In the genomic region with DNA sequence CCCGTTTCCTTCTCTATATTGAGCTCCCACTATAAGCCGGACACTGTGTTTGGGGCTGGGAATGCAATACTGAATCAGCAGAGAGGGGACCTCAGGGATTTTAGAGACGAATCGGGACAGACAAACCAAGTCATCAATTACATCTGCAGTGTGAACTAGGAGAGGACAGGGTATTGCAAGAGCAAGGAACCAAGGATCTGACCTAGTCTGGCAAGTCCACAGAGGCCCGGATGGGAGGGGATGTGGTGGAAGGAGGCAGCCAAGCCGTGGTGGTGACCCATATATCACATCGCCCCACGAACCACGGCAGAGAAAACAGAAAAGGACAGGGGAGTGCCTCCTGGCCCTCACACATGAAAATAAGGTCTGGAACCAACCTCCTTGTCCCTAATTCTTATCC, we compare ENCODE assay signal across 23 cellular contexts. TPM values are rescaled to one million over a fixed set of nuclear protein-coding genes. Genes with fewer than 3 reads are reported as not detected.
A peak's percentile ranks its signal among the peaks of the same experiment; 100 is the strongest.
DNase-seq lines count a peak whose midpoint lies in the region; ATAC-seq and TF ChIP-seq lines count a peak whose summit lies in the region.
"Had no signal": no experiment of that assay in that cellular context is flagged by ENCODE, and none has a peak within 500 bp of the region (broad histone marks: within the 10 kb centered on the region; RNA-seq: fewer than 3 reads in every experiment).

No MANE protein-coding gene starts in this region.

- TF ChIP-seq CTCF in GM10248 (IDR thresholded peaks at IDR 0.05; ENCODE audit: control extremely low read depth, extremely low read depth, low read depth, missing control alignments) (no peak), WERI-Rb-1 (IDR thresholded peaks at IDR 0.05; ENCODE audit: low read depth, low read length) (no peak), gastrocnemius medialis (IDR thresholded peaks at IDR 0.05 in 4 of 5, conservative IDR thresholded peaks at IDR 0.05 in 1 of 5) (no peak), Peyer's patch (IDR thresholded peaks at IDR 0.05) (no peak)

- POLR2A ChIA-PET in GM10248 (lab: Yijun Ruan, JAX): no interaction called here

- H3K4me1 ChIP-seq in gastrocnemius medialis: no peaks in the 10 kb centered on the region
- H3K4me1 ChIP-seq in Peyer's patch: no peaks in the 10 kb centered on the region
- H3K4me1 ChIP-seq: lower lobe of right lung, upper lobe of left lung had no signal

- in situ Hi-C loops in gastrocnemius medialis (cut with MboI; ENCODE audit: low sequenced_read_pairs in 4 of 4): loop anchor here in 2 of 4 donors (10.0 kb wide), 2 partner anchors 53 to 113 kb away; a partner anchor contains a TSS

- H3K36me3 ChIP-seq in WERI-Rb-1 (no peaks in the 10 kb centered on the region), gastrocnemius medialis (no peaks in the 10 kb centered on the region), Peyer's patch (no peaks in the 10 kb centered on the region)
- H3K36me3 ChIP-seq: lower lobe of right lung, upper lobe of left lung had no signal

- ATAC-seq in left ventricle myocardium superior (peak; percentile 84), gastrocnemius medialis (peak; percentile 21 to 39), GM21737 (IDR thresholded peaks at IDR 0.05; ENCODE audit: unreplicated experiment) (no peak)
- ATAC-seq: lower lobe of right lung had no signal

- TF ChIP-seq POLR2A in gastrocnemius medialis (IDR thresholded peaks at IDR 0.05): no peak
- no peak for TF ChIP-seq POLR2A in Peyer's patch (IDR thresholded peaks at IDR 0.05)

- peak overlapping the region; percentile 42 for H3K27ac ChIP-seq in WERI-Rb-1
- H3K27ac ChIP-seq in gastrocnemius medialis: no peak overlapping the region
- H3K27ac ChIP-seq in Peyer's patch: no peak overlapping the region
- H3K27ac ChIP-seq: dorsolateral prefrontal cortex, HL-60, lower lobe of right lung, upper lobe of left lung had no signal

- intact Hi-C loops in left ventricle myocardium superior (cut with micrococcal nuclease) (loop anchor here (10.0 kb wide), 1 partner anchor 53 kb away; a partner anchor contains a TSS), gastrocnemius medialis (cut with DNase I; ENCODE audit: low total_unique reads) (loop anchor here (1.0 kb wide), 1 partner anchor 112 kb away; no protein-coding TSS in a partner anchor)

- H3K27me3 ChIP-seq in WERI-Rb-1 (ENCODE audit: insufficient read depth, low read depth, severe bottlenecking): no peaks in the 10 kb centered on the region
- no peaks in the 10 kb centered on the region for H3K27me3 ChIP-seq in gastrocnemius medialis
- H3K27me3 ChIP-seq in Peyer's patch: no peaks in the 10 kb centered on the region
- H3K27me3 ChIP-seq: upper lobe of left lung had no signal

- DNase-seq in GM10248 (ENCODE audit: extremely low spot score): peak; percentile 13
- no peak for DNase-seq in WERI-Rb-1
- no peak for DNase-seq in left ventricle myocardium superior
- peak in 1 of 2 donors; percentile 30 for DNase-seq in gastrocnemius medialis
- no peak for DNase-seq in Peyer's patch
- no peak for DNase-seq in NK-92 treated with Interleukin-12 subunit alpha and Interleukin-12 subunit beta, amount 100 ng/mL, for 24 hours (lab: John Stamatoyannopoulos, UW)
- DNase-seq: activated CD8-positive, alpha-beta memory T cell treated with anti-CD3 and anti-CD28 coated beads for 24 hours; activated naive CD4-positive, alpha-beta T cell treated with anti-CD3 and anti-CD28 coated beads for 36 hours; activated T-cell treated with anti-CD3 and anti-CD28 coated beads, Interleukin-2, amount 50 U/mL, for 48 hours; CD4-positive, alpha-beta T cell; DMS153; dorsolateral prefrontal cortex; GF-D8; immature natural killer cell; lower lobe of right lung; NCI-H1417; NCI-H2081 treated with DMSO at 0.1 percent for 48 hours; OCI-M1; SIG-M5; upper lobe of left lung had no signal

- H3K4me3 ChIP-seq in WERI-Rb-1 (ENCODE audit: low read depth, low read length) (no peak overlapping the region), gastrocnemius medialis (no peak overlapping the region), Peyer's patch (no peak overlapping the region)
- H3K4me3 ChIP-seq: dorsolateral prefrontal cortex, lower lobe of right lung, upper lobe of left lung had no signal

- H3K9me3 ChIP-seq in WERI-Rb-1 (ENCODE audit: severe bottlenecking) (no peaks in the 10 kb centered on the region), gastrocnemius medialis (no peaks in the 10 kb centered on the region), Peyer's patch (no peaks in the 10 kb centered on the region)
- H3K9me3 ChIP-seq: lower lobe of right lung, upper lobe of left lung had no signal

- CTCF ChIA-PET in GM10248 (lab: Yijun Ruan, JAX): interaction anchor here (5.5 kb wide), 1 partner anchor 9 kb away, joined by 40 read pairs; no protein-coding TSS in a partner anchor

RNA-seq across cellular contexts. Expression of a gene that starts 28.1 kb away (rescaled TPM):
- total RNA-seq in left ventricle myocardium superior: 3.4 TPM
- total RNA-seq in gastrocnemius medialis: 1 to 10 TPM; 1.3 to 3.0 (median 1.7) TPM
- 1 to 10 TPM in 1 of 4 donors, under 1 TPM in 2, not detected in 1; 0.83 to 2.1 (median 0.94) TPM for total RNA-seq in Peyer's patch
- total RNA-seq: CD4-positive, alpha-beta T cell; T-helper 1 cell treated with Interleukin-12 subunit alpha and Interleukin-12 subunit beta and Interleukin-4 antibody, amounts not matched to agents 30 ng/mL and 1 ng/mL, for 36 hours had no signal

RNA-seq across cellular contexts. Expression of a gene that starts 52.5 kb away (rescaled TPM):
- 4.1 TPM for total RNA-seq in left ventricle myocardium superior
- 1 to 10 TPM in 2 of 4 donors, under 1 TPM in 1, not detected in 1; 0.41 to 3.2 (median 1.0) TPM for total RNA-seq in gastrocnemius medialis
- 1 to 10 TPM in 2 of 4 donors, under 1 TPM in 1, not detected in 1; 0.70 to 1.9 (median 1.5) TPM for total RNA-seq in Peyer's patch
